8 cellular contexts compared by ENCODE assay signal in the genomic region with DNA sequence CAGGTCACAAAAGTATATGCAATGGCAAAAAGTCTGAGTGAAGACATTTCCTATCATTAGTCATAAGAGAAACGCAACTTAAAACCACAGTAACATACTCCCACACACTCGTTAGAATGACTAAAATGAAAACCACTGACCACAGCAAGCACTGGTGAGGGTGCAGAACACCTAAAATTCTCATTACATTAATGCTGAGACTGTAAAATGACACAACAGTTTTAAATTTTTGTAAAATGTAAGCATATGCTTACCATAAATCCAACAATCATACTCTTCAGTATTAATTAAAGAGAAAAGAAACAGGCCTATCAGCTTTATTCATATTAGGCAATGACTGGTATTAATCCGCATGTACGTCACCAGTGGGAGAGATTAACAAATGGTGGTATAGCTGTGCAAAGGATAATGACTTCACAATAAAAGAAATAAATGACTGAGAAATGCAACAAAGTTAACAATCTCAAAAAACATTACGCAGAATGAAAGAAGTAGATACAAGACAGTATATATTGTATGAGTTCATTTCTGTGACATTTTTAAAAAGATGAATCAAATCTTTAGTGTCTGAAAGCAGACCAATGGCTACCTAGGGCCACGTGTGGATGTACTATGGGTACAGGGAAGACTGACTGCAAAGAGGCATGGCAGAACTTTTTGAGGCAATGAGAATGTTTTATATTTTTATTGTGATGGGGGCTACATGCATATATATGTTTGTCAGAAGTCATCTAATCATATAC.
A peak's percentile ranks its signal among the peaks of the same experiment; 100 is the strongest.
DNase-seq lines count a peak whose midpoint lies in the region; ATAC-seq and TF ChIP-seq lines count a peak whose summit lies in the region.

No MANE protein-coding gene starts in this region.

- no peaks in the 10 kb centered on the region for H3K36me3 ChIP-seq in KMS-11 (ENCODE audit: insufficient read depth)
- H3K36me3 ChIP-seq in smooth muscle cell (ENCODE audit: low read depth), result peaks cover 6% of the 10 kb centered on the region

- peak; percentile 98 for DNase-seq in amniotic epithelial cell (ENCODE audit: low read depth)
- DNase-seq in smooth muscle cell (lab: John Stamatoyannopoulos, UW; ENCODE audit: unreplicated experiment), result no peak
- no peak for DNase-seq in NCI-H1694 treated with DMSO at 0.1 percent for 48 hours (lab: John Stamatoyannopoulos, UW)
- no peak for DNase-seq in HuH-7 (ENCODE audit: low spot score)
- DNase-seq in DMS153 treated with DMSO at 0.1 percent for 48 hours (lab: John Stamatoyannopoulos, UW; ENCODE audit: unreplicated experiment), result no peak

- peaks cover 1% of the 10 kb centered on the region for H3K9me3 ChIP-seq in smooth muscle cell (replicated peaks; ENCODE audit: low read depth)

- H2AFZ ChIP-seq in KMS-11 (ENCODE audit: low read depth), result no peak overlapping the region; the same call in 1 of the 2 replicates
- no peak overlapping the region for H2AFZ ChIP-seq in smooth muscle cell (ENCODE audit: low read depth)

- peak; percentile 99 for ATAC-seq in GM18499 (IDR thresholded peaks at IDR 0.05; ENCODE audit: insufficient read depth, unreplicated experiment)
- ATAC-seq in GM21825 (IDR thresholded peaks at IDR 0.05; ENCODE audit: unreplicated experiment), result peak; percentile 98

- H3K4me2 ChIP-seq in KMS-11 (peak overlapping the region; percentile 68), smooth muscle cell (peak overlapping the region; percentile 73)

- H3K27me3 ChIP-seq in KMS-11 (ENCODE audit: insufficient read depth, low read depth) (no peaks in the 10 kb centered on the region), smooth muscle cell (ENCODE audit: low read depth) (no peaks in the 10 kb centered on the region)

- H3K27ac ChIP-seq in KMS-11 (peak overlapping the region; percentile 80), smooth muscle cell (ENCODE audit: low read depth) (peak overlapping the region; percentile 98)

- H3K4me1 ChIP-seq in KMS-11 (ENCODE audit: low read depth, poor library complexity, severe bottlenecking) (peaks cover 68% of the 10 kb centered on the region), smooth muscle cell (ENCODE audit: low read depth) (peaks cover 12% of the 10 kb centered on the region)

- 40% methylated on average over 6 of the region's 6 CpGs for WGBS in smooth muscle cell (ENCODE audit: low lambda C conversion rate)

- H3F3A ChIP-seq in smooth muscle cell (ENCODE audit: low read depth), result no peaks in the 10 kb centered on the region

- TF ChIP-seq CTCF in KMS-11 (conservative IDR thresholded peaks at IDR 0.05; ENCODE audit: low read depth, low read length) (no peak), smooth muscle cell (IDR thresholded peaks at IDR 0.05; ENCODE audit: borderline replicate concordance, insufficient read depth, poor library complexity, severe bottlenecking) (no peak)

- H3K9ac ChIP-seq in KMS-11 (peak overlapping the region; percentile 40; the same call in 1 of the 2 replicates), smooth muscle cell (ENCODE audit: low read depth) (peak overlapping the region; percentile 87)

- H3K4me3 ChIP-seq in KMS-11 (IDR thresholded peaks at IDR 0.05; ENCODE audit: insufficient read depth, low read depth, low read length) (peak overlapping the region; percentile 81), smooth muscle cell (no peak overlapping the region)

- H3K79me2 ChIP-seq in KMS-11 (ENCODE audit: insufficient read depth, low read depth) (no peaks in the 10 kb centered on the region), smooth muscle cell (ENCODE audit: low read depth) (no peaks in the 10 kb centered on the region)

- H4K20me1 ChIP-seq in KMS-11 (ENCODE audit: insufficient read depth) (no peaks in the 10 kb centered on the region), smooth muscle cell (ENCODE audit: low read depth) (no peaks in the 10 kb centered on the region)
